17 cellular contexts compared by ENCODE assay signal in the genomic region with DNA sequence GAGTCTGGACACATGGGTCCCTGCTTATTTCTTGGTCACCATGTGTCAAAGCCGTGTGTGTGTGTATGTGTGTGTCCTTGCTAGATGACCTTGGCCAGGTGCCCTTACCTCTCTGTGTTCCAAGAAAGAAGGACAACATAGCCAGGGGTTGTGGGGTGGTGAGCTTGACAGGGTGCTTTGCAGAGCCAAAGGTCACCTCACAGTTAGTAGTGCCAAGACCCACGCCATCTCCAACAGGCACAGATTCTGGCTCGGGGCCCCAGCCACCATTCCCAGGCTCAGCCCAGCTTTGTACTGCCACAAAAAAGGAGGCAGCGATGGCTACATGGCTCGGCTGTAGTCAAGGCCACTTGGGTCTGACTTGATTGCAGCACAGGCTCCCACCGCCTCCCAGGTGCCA. TPM values are rescaled to one million over a fixed set of nuclear protein-coding genes. Genes with fewer than 3 reads are reported as not detected.
DNase-seq lines count a peak whose midpoint lies in the region; ATAC-seq and TF ChIP-seq lines count a peak whose summit lies in the region.
"Had no signal": no experiment of that assay in that cellular context is flagged by ENCODE, and none has a peak within 500 bp of the region (broad histone marks: within the 10 kb centered on the region; RNA-seq: fewer than 3 reads in every experiment).

No MANE protein-coding gene starts in this region.

- H2AFZ ChIP-seq in OCI-LY1 (ENCODE audit: low read length) = no peak overlapping the region
- no peak overlapping the region for H2AFZ ChIP-seq in smooth muscle cell (ENCODE audit: low read depth)

- H3K27ac ChIP-seq in OCI-LY1 (ENCODE audit: low read depth, low read length, poor library complexity, severe bottlenecking) (peak overlapping the region; percentile 70), smooth muscle cell (ENCODE audit: low read depth) (peak overlapping the region; percentile 47)

- H3K4me1 ChIP-seq in OCI-LY1 (ENCODE audit: insufficient read depth, low read length, severe bottlenecking) = peaks cover 73% of the 10 kb centered on the region
- peaks cover 45% of the 10 kb centered on the region for H3K4me1 ChIP-seq in smooth muscle cell (ENCODE audit: low read depth)

- peak overlapping the region; percentile 47 for H3K27ac Mint-ChIP-seq in chondrocyte (ENCODE audit: unreplicated experiment)
- no peak overlapping the region for H3K27ac Mint-ChIP-seq in activated T-helper 17 cell treated with anti-CD3 and anti-CD28 coated beads, Interleukin-2, amount 50 U/mL, for 72 hours
- H3K27ac Mint-ChIP-seq: activated CD8-positive, alpha-beta memory T cell treated with anti-CD3 and anti-CD28 coated beads, Interleukin-2, amount 10 ng/mL, durations not matched to agents 7 days and 5 days; effector memory CD8-positive, alpha-beta T cell; T-helper 17 cell had no signal

- H3K36me3 Mint-ChIP-seq in chondrocyte (ENCODE audit: low read depth) = peaks cover 26% of the 10 kb centered on the region
- H3K36me3 Mint-ChIP-seq in activated T-helper 17 cell treated with anti-CD3 and anti-CD28 coated beads, Interleukin-2, amount 50 U/mL, for 72 hours (ENCODE audit: low read depth) = no peaks in the 10 kb centered on the region
- H3K36me3 Mint-ChIP-seq: activated CD8-positive, alpha-beta memory T cell treated with anti-CD3 and anti-CD28 coated beads, Interleukin-2, amount 10 ng/mL, durations not matched to agents 7 days and 5 days had no signal

- peak; percentile 63 for ATAC-seq in left lobe of liver
- no peak for ATAC-seq in activated T-helper 17 cell treated with anti-CD3 and anti-CD28 coated beads, Interleukin-2, amount 50 U/mL, for 72 hours (replicated peaks)
- ATAC-seq: activated CD8-positive, alpha-beta memory T cell treated with anti-CD3 and anti-CD28 coated beads, Interleukin-2, amount 10 ng/mL, durations not matched to agents 7 days and 5 days; effector memory CD8-positive, alpha-beta T cell; T-helper 17 cell had no signal

- no peak for TF ChIP-seq CTCF in OCI-LY1 (IDR thresholded peaks at IDR 0.05; ENCODE audit: low read length)
- TF ChIP-seq CTCF in chondrocyte (IDR thresholded peaks at IDR 0.05) = no peak
- no peak for TF ChIP-seq CTCF in smooth muscle cell (IDR thresholded peaks at IDR 0.05; ENCODE audit: borderline replicate concordance, insufficient read depth, poor library complexity, severe bottlenecking)

- H3K9me3 ChIP-seq in OCI-LY1 (ENCODE audit: low read length) (no peaks in the 10 kb centered on the region), smooth muscle cell (replicated peaks; ENCODE audit: low read depth) (no peaks in the 10 kb centered on the region)

- WGBS in smooth muscle cell (ENCODE audit: low lambda C conversion rate) = 92% methylated on average over 6 of the region's 6 CpGs

- no peaks in the 10 kb centered on the region for H4K20me1 ChIP-seq in OCI-LY1 (ENCODE audit: insufficient read depth, low read length)
- H4K20me1 ChIP-seq in smooth muscle cell (ENCODE audit: low read depth) = peaks cover 55% of the 10 kb centered on the region

- H3F3A ChIP-seq in OCI-LY1 (ENCODE audit: insufficient read depth, low read length) (no peaks in the 10 kb centered on the region), smooth muscle cell (ENCODE audit: low read depth) (peaks cover 22% of the 10 kb centered on the region)

- no peak overlapping the region for H3K4me2 ChIP-seq in OCI-LY1 (ENCODE audit: low read length)
- H3K4me2 ChIP-seq in smooth muscle cell = no peak overlapping the region

- H3K79me2 ChIP-seq in OCI-LY1 (ENCODE audit: insufficient read depth, low read length) (no peaks in the 10 kb centered on the region), smooth muscle cell (ENCODE audit: low read depth) (peaks cover 39% of the 10 kb centered on the region)

- H3K27me3 ChIP-seq in OCI-LY1 (ENCODE audit: insufficient read depth, low read length) (no peaks in the 10 kb centered on the region), smooth muscle cell (ENCODE audit: low read depth) (no peaks in the 10 kb centered on the region)

- H3K9ac ChIP-seq in OCI-LY1 (ENCODE audit: low read length) (no peak overlapping the region), smooth muscle cell (ENCODE audit: low read depth) (no peak overlapping the region)

- H3K36me3 ChIP-seq in OCI-LY1 (ENCODE audit: insufficient read depth, low read length) (peaks cover 27% of the 10 kb centered on the region), smooth muscle cell (ENCODE audit: low read depth) (peaks cover 5% of the 10 kb centered on the region)

- H3K27me3 Mint-ChIP-seq in chondrocyte (ENCODE audit: low read depth) = no peaks in the 10 kb centered on the region
- H3K27me3 Mint-ChIP-seq in activated T-helper 17 cell treated with anti-CD3 and anti-CD28 coated beads, Interleukin-2, amount 50 U/mL, for 72 hours = no peaks in the 10 kb centered on the region
- H3K27me3 Mint-ChIP-seq: activated CD8-positive, alpha-beta memory T cell treated with anti-CD3 and anti-CD28 coated beads, Interleukin-2, amount 10 ng/mL, durations not matched to agents 7 days and 5 days; effector memory CD8-positive, alpha-beta T cell; T-helper 17 cell had no signal

- H3K4me3 ChIP-seq in OCI-LY1 (ENCODE audit: low read depth, low read length, poor library complexity, severe bottlenecking) (no peak overlapping the region), smooth muscle cell (no peak overlapping the region)

- H3K4me1 Mint-ChIP-seq in chondrocyte (ENCODE audit: low read depth) = peaks cover 87% of the 10 kb centered on the region
- no peaks in the 10 kb centered on the region for H3K4me1 Mint-ChIP-seq in activated T-helper 17 cell treated with anti-CD3 and anti-CD28 coated beads, Interleukin-2, amount 50 U/mL, for 72 hours

- H3K4me3 Mint-ChIP-seq in chondrocyte (ENCODE audit: unreplicated experiment) = no peak overlapping the region
- no peak overlapping the region for H3K4me3 Mint-ChIP-seq in activated T-helper 17 cell treated with anti-CD3 and anti-CD28 coated beads, Interleukin-2, amount 50 U/mL, for 72 hours
- H3K4me3 Mint-ChIP-seq: activated CD8-positive, alpha-beta memory T cell treated with anti-CD3 and anti-CD28 coated beads, Interleukin-2, amount 10 ng/mL, durations not matched to agents 7 days and 5 days; effector memory CD8-positive, alpha-beta T cell; T-helper 17 cell had no signal

- H3K9me2 ChIP-seq in OCI-LY1 (ENCODE audit: low read depth, low read length) = no peaks in the 10 kb centered on the region

- DNase-seq in chondrocyte (ENCODE audit: low spot score) = no peak
- peak; percentile 96 for DNase-seq in left lobe of liver (ENCODE audit: low spot score)
- DNase-seq in smooth muscle cell (lab: John Stamatoyannopoulos, UW; ENCODE audit: unreplicated experiment) = no peak
- DNase-seq in T1000 (lab: John Stamatoyannopoulos, UW) = no peak
- DNase-seq in activated CD8-positive, alpha-beta memory T cell treated with anti-CD3 and anti-CD28 coated beads, Interleukin-2, amount 50 U/mL, for 4 hours = no peak
- no peak for DNase-seq in activated T-cell treated with anti-CD3 and anti-CD28 coated beads, Interleukin-2, amount 50 U/mL, for 48 hours
- DNase-seq: activated CD8-positive, alpha-beta memory T cell treated with anti-CD3 and anti-CD28 coated beads, Interleukin-2, amount 10 ng/mL, durations not matched to agents 7 days and 5 days; activated naive CD4-positive, alpha-beta T cell treated with Interleukin-2 at 50 U/mL for 16 hours; Calu3; effector memory CD8-positive, alpha-beta T cell; left colon; NCI-H1417 treated with DMSO at 0.1 percent for 48 hours; NK-92 treated with Interleukin-12 subunit alpha and Interleukin-12 subunit beta, amount 100 ng/mL, for 24 hours; SHP77 treated with DMSO at 0.1 percent for 48 hours; T-helper 17 cell had no signal

- no peaks in the 10 kb centered on the region for H3K9me3 Mint-ChIP-seq in chondrocyte (ENCODE audit: low read depth)
- no peaks in the 10 kb centered on the region for H3K9me3 Mint-ChIP-seq in activated T-helper 17 cell treated with anti-CD3 and anti-CD28 coated beads, Interleukin-2, amount 50 U/mL, for 72 hours
- H3K9me3 Mint-ChIP-seq: effector memory CD8-positive, alpha-beta T cell had no signal

RNA-seq across cellular contexts. Expression of gene CXXC5, which starts 39.5 kb away (rescaled TPM):
- total RNA-seq in chondrocyte (144 to 193 TPM (median 145 TPM) in 3 replicates), left lobe of liver (64.0 TPM), smooth muscle cell (85.5 and 103 TPM in 2 replicates)
- 139 and 175 TPM in 2 replicates for polyA plus RNA-seq in smooth muscle cell
- 1 to 10 TPM in 1 of 2 donors, under 1 TPM in 1; 0.89 to 2.7 TPM for total RNA-seq in activated T-helper 17 cell treated with anti-CD3 and anti-CD28 coated beads, Interleukin-2, amount 50 U/mL, for 72 hours

Comparison
In these comparisons a context has a peak if more than half of its experiments do, and no peak if none do; other contexts are left out.
1. RNA of gene CXXC5, which starts 39.5 kb away (total RNA-seq): 144 to 193 TPM in chondrocyte, 85.5 to 103 TPM in smooth muscle cell and 64.0 TPM in left lobe of liver (single experiment); 0.89 to 2.7 TPM in activated T-helper 17 cell treated with anti-CD3 and anti-CD28 coated beads, Interleukin-2, amount 50 U/mL, for 72 hours; every median in the first group is over 10 times any median in the second.